12 cellular contexts compared by ENCODE assay signal in the genomic region with DNA sequence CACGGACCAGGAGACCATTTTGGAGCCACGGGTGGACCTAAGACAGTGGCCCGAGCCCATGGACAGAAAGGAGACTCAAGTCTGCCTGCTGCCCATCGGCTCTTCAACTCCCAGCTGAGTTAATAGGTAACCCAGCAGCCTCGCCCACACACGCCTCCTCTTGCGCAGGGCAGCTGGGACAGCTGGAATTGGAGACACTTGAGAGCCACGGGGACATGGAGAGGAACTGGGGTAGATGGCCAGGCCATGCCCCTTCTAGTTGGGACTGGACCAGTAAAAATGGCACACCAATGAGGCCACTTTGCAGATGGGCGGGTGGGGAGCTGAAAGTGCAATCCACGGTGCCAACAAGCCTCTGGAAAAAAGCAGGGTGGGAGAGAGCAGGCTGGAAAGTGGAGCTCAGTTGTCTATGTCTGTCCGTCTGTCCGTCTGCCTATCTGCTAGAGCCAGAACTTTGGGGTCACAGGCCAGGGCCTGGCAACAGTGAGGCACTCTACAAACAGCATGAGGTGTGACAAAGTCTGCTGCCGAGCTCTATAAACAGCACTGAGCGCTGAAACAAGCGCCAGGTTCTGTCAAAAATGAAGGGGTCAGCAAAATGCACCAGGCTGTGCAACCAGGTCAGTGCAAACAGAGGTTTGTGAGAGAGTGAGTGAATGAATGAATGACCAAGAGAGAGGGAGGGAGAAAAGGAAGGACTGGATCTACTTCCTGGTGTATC. TPM values are rescaled to one million over a fixed set of nuclear protein-coding genes. Genes with fewer than 3 reads are reported as not detected.
DNase-seq lines count a peak whose midpoint lies in the region; ATAC-seq, FAIRE-seq and TF ChIP-seq lines count a peak whose summit lies in the region.
"Not testable (repeated sequence)": the region's sequence is repeated elsewhere in the genome, so short reads cannot be mapped to it uniquely, and the experiment has no call there.
"Had no signal": no experiment of that assay in that cellular context is flagged by ENCODE, and none has a peak within 500 bp of the region (broad histone marks: within the 10 kb centered on the region; RNA-seq: fewer than 3 reads in every experiment).

No MANE protein-coding gene starts in this region.

- H2BK5ac ChIP-seq in neuronal stem cell (ENCODE audit: low read length) = not testable (repeated sequence)

- not testable (repeated sequence) for TF ChIP-seq RAD21 in A549 (conservative IDR thresholded peaks at IDR 0.05 in 1 of 2, IDR thresholded peaks at IDR 0.05 in 1 of 2); K562 (CRISPR knock-in tag; conservative IDR thresholded peaks at IDR 0.05 in 1 of 2, IDR thresholded peaks at IDR 0.05 in 1 of 2)

- H2BK120ac ChIP-seq in neuronal stem cell (ENCODE audit: low read depth, low read length) = not testable (repeated sequence)

- not testable (repeated sequence) for BruUV-seq in K562 (replicated peaks; lab: Mats Ljungman, UMichigan)

- H3K9me3 ChIP-seq in A549; K562 (replicated peaks; ENCODE audit: control insufficient read depth, insufficient read depth, low read depth, low read length); heart left ventricle; right lobe of liver; neuronal stem cell (replicated peaks in 1 of 2; ENCODE audit: control insufficient read depth in 2 of 2, insufficient read depth in 1 of 2, low read depth in 1 of 2, low read length in 2 of 2); small intestine (ENCODE audit: control insufficient read depth, low read depth): not testable (repeated sequence)

- peak overlapping the region; percentile 64 for H3K4me2 ChIP-seq in A549
- H3K4me2 ChIP-seq in K562 (ENCODE audit: insufficient read depth, low read length); neuronal stem cell (ENCODE audit: insufficient read depth, low read length, poor library complexity, severe bottlenecking): not testable (repeated sequence)

- H3K4me3 ChIP-seq in A549; K562; heart left ventricle; neuronal stem cell (ENCODE audit: low read length in 2 of 2): not testable (repeated sequence)
- H3K4me3 ChIP-seq in right lobe of liver (peak overlapping the region; percentile 21 to 49 (median 44)), small intestine (ENCODE audit: low read depth in 1 of 2, low read length in 2 of 2) (peak overlapping the region in 1 of 2 donors; percentile 67)

- not testable (repeated sequence) for H3K79me2 ChIP-seq in K562 (ENCODE audit: control insufficient read depth, insufficient read depth, low read length)

- CTCF ChIA-PET in A549 (lab: Yijun Ruan, JAX) = interaction anchor here (0.8 to 3.4 kb wide), 5 partner anchors 8 to 21 kb away, joined by 3 to 24 read pairs (median 4); no protein-coding TSS in a partner anchor
- CTCF ChIA-PET in K562 (lab: Yijun Ruan, JAX; ENCODE audit: low intra/inter-chr PET ratio) = not testable (repeated sequence)

- not testable (repeated sequence) for FAIRE-seq in A549 (lab: Jason Lieb, UNC); K562 (lab: Jason Lieb, UNC); small intestine (lab: Jason Lieb, UNC)

- H2AFZ ChIP-seq in K562 (ENCODE audit: low read depth, low read length) = peak overlapping the region; percentile 39; the same call in 1 of the 2 replicates
- not testable (repeated sequence) for H2AFZ ChIP-seq in neuronal stem cell (ENCODE audit: low read length)

- H3K27ac ChIP-seq in A549 = peak overlapping the region; percentile 38 to 68; a peak in 3 of 6 replicates
- H3K27ac ChIP-seq in K562 (ENCODE audit: extremely low read depth, low read depth, low read length); neuronal stem cell (replicated peaks; ENCODE audit: low read length); small intestine (ENCODE audit: low read depth in 1 of 2, low read length in 1 of 2): not testable (repeated sequence)
- H3K27ac ChIP-seq in heart left ventricle = peak overlapping the region in 10 of 12 donors; percentile 83 to 95 (median 90)
- H3K27ac ChIP-seq in right lobe of liver = peak overlapping the region in 2 of 3 donors; percentile 62 to 86

- H2AK5ac ChIP-seq in neuronal stem cell (ENCODE audit: low read depth, low read length) = not testable (repeated sequence)

- not testable (repeated sequence) for H3K14ac ChIP-seq in neuronal stem cell (ENCODE audit: low read length)

- in situ Hi-C loops in K562 (cut with MboI) = not testable (repeated sequence)

- not testable (repeated sequence) for H4K91ac ChIP-seq in neuronal stem cell (ENCODE audit: low read depth, low read length, poor library complexity)

- intact Hi-C loops in K562 (cut with micrococcal nuclease); heart left ventricle (cut with DNase I); right lobe of liver (cut with DNase I): not testable (repeated sequence)

- not testable (repeated sequence) for TF ChIP-seq CTCF in A549 (IDR thresholded peaks at IDR 0.05); K562 (IDR thresholded peaks at IDR 0.05 in 2 of 3, conservative IDR thresholded peaks at IDR 0.05 in 1 of 3; ENCODE audit: insufficient read depth in 2 of 3, low read depth in 1 of 3, low read length in 3 of 3); heart left ventricle (IDR thresholded peaks at IDR 0.05); right lobe of liver (IDR thresholded peaks at IDR 0.05)

- TF ChIP-seq EP300 in A549 (IDR thresholded peaks at IDR 0.05); K562 (IDR thresholded peaks at IDR 0.05; ENCODE audit: low read length): not testable (repeated sequence)

- not testable (repeated sequence) for H3K27me3 ChIP-seq in K562 (ENCODE audit: control insufficient read depth in 2 of 2, insufficient read depth in 2 of 2, low read length in 2 of 2); heart left ventricle; right lobe of liver; neuronal stem cell (ENCODE audit: control insufficient read depth in 3 of 3, insufficient read depth in 3 of 3, low read depth in 1 of 3, low read length in 3 of 3); small intestine (ENCODE audit: control insufficient read depth in 2 of 2, insufficient read depth in 2 of 2, low read length in 2 of 2)

- peaks cover 32% of the 10 kb centered on the region for H3K4me1 ChIP-seq in A549
- not testable (repeated sequence) for H3K4me1 ChIP-seq in K562 (replicated peaks in 1 of 2; ENCODE audit: control insufficient read depth in 2 of 2, insufficient read depth in 2 of 2, low read length in 2 of 2); neuronal stem cell (ENCODE audit: control insufficient read depth in 2 of 2, insufficient read depth in 1 of 2, low read depth in 1 of 2, low read length in 2 of 2); small intestine (ENCODE audit: control insufficient read depth in 2 of 2, insufficient read depth in 1 of 2, low read depth in 1 of 2, low read length in 1 of 2)
- peaks cover 0 to 74% (median 29%) of the 10 kb centered on the region in 12 donors for H3K4me1 ChIP-seq in heart left ventricle
- H3K4me1 ChIP-seq in right lobe of liver = peaks cover 0 to 33% (median 12%) of the 10 kb centered on the region in 4 donors

- peak in 1 of 2 experiments; percentile 65 for DNase-seq in A549 (ENCODE audit: low read depth in 1 of 2, low spot score in 1 of 2)
- peak; percentile 63 for DNase-seq in HT-29 (ENCODE audit: low spot score)
- DNase-seq in K562 (ENCODE audit: extremely low read depth in 1 of 4, low spot score in 3 of 4); neuronal stem cell (ENCODE audit: low spot score): not testable (repeated sequence)
- peak in 1 of 5 donors; percentile 54 for DNase-seq in heart left ventricle
- DNase-seq in kidney glomerular epithelial cell (lab: John Stamatoyannopoulos, UW) = peak; percentile 5
- peak; percentile 80 to 92 (median 92) for DNase-seq in right lobe of liver
- peak; percentile 90 for DNase-seq in small intestine

- not testable (repeated sequence) for H3K4ac ChIP-seq in neuronal stem cell (ENCODE audit: low read length)

- not testable (repeated sequence) for H4K8ac ChIP-seq in neuronal stem cell (ENCODE audit: low read depth, low read length)

- H2BK12ac ChIP-seq in neuronal stem cell (ENCODE audit: low read length) = peak overlapping the region; percentile 22

- H4K20me1 ChIP-seq in K562 (replicated peaks; ENCODE audit: control insufficient read depth, insufficient read depth, low read length) = not testable (repeated sequence)

- WGBS in A549 (ENCODE audit: missing lambda C conversion rate) = 43% methylated on average over 12 of the region's 15 CpGs
- WGBS in K562 (ENCODE audit: insufficient coverage, low coverage, missing lambda C conversion rate) = 57% methylated on average over 15 of the region's 15 CpGs
- WGBS in heart left ventricle, 4 donors = 58 to 70% (median 68%) methylated on average over 13 to 15 of the region's 15 CpGs
- WGBS in right lobe of liver (ENCODE audit: insufficient coverage, low coverage, low lambda C conversion rate, missing lambda C conversion rate) = 24% methylated on average over 12 of the region's 15 CpGs
- WGBS in neuronal stem cell (ENCODE audit: extremely low coverage in 2 of 2, insufficient read length in 2 of 2, insufficient replicate concordance in 1 of 2), 2 donors = no CpG with 5 or more reads among the region's 15 CpGs
- 23 to 70% (median 50%) methylated on average over 15 of the region's 15 CpGs for WGBS in small intestine, 3 donors

- not testable (repeated sequence) for H3K9me1 ChIP-seq in K562 (ENCODE audit: control insufficient read depth, insufficient read depth, low read length)

- H3K36me3 ChIP-seq in K562 (ENCODE audit: control insufficient read depth, insufficient read depth, low read length); heart left ventricle; right lobe of liver; neuronal stem cell (replicated peaks in 1 of 2; ENCODE audit: control insufficient read depth in 2 of 2, insufficient read depth in 2 of 2, low read length in 2 of 2); small intestine (ENCODE audit: control insufficient read depth in 2 of 2, insufficient read depth in 2 of 2, low read length in 2 of 2): not testable (repeated sequence)

- not testable (repeated sequence) for H3K79me1 ChIP-seq in neuronal stem cell (ENCODE audit: low read depth, low read length)

- TF ChIP-seq POLR2A in A549 (IDR thresholded peaks at IDR 0.05; ENCODE audit: low read length); K562 (conservative IDR thresholded peaks at IDR 0.05); heart left ventricle (IDR thresholded peaks at IDR 0.05): not testable (repeated sequence)
- TF ChIP-seq POLR2A in right lobe of liver (IDR thresholded peaks at IDR 0.05) = peak; percentile 50

- not testable (repeated sequence) for H3K9ac ChIP-seq in K562 (ENCODE audit: insufficient read depth in 1 of 2, low read depth in 2 of 2, low read length in 2 of 2); neuronal stem cell (ENCODE audit: low read depth, low read length, poor library complexity)

- not testable (repeated sequence) for H3K23ac ChIP-seq in neuronal stem cell (ENCODE audit: low read depth, low read length, poor library complexity)

- 0 out of 6 replicates have a peak, but pooled peaks of 1 of the 2 experiments have one; percentile 50 for ATAC-seq in A549
- ATAC-seq in K562, heart left ventricle: not testable (repeated sequence)
- ATAC-seq in right lobe of liver = peak; percentile 24 to 62 (median 40)

- not testable (repeated sequence) for H2BK15ac ChIP-seq in neuronal stem cell (ENCODE audit: low read length)

- POLR2A ChIA-PET in A549 (lab: Yijun Ruan, JAX); K562 (lab: Yijun Ruan, JAX): not testable (repeated sequence)

- H3K18ac ChIP-seq in neuronal stem cell (ENCODE audit: low read length) = not testable (repeated sequence)

RNA-seq across cellular contexts. Expression of a gene that starts 7.0 kb away (rescaled TPM):
- polyA plus RNA-seq in A549 (2011; rRNA removed) (1.1 and 1.2 TPM in 2 replicates), A549 (2017; fragmentation: RNase III; extraction: RNeasy Plus Mini Kit Qiagen cat#74134 plus additional on column Dnase treatment) (0.39 to 0.69 TPM (median 0.61 TPM) in 3 replicates), K562 (2011; rRNA removed) (0.50 and 0.53 TPM in 2 replicates), K562 (2014; fragmentation: Illumina TruSeq; extraction: Trizol) (0.07 and 0.15 TPM in 2 replicates), K562 (2014; fragmentation: Nextera tagmentation; extraction: Ambion mirVana) (under 1 TPM in 1 of 2 experiments, not detected in 1; 0.11 TPM), K562 (2014; rRNA removed) (0.04 and 0.46 TPM in 2 replicates), heart left ventricle (100 to 1,000 TPM in 1 of 2 donors, 10 to 100 TPM in 1; 32.1 to 216 TPM), small intestine (10 to 100 TPM; 18.7 to 38.0 (median 33.2) TPM)
- polyA plus RNA-seq in A549 (2012; cell fraction: cytosol; rRNA removed) = 0.32 and 0.39 TPM in 2 replicates
- polyA plus RNA-seq in A549 (2012; cell fraction: nucleus; rRNA removed) = 1.4 and 1.6 TPM in 2 replicates
- polyA minus RNA-seq in A549 (2011; rRNA and poly(A)+ RNA removed) = 2.4 and 4.0 TPM in 2 replicates
- total RNA-seq in HT-29 (2014; rRNA removed; shearing (Covaris generic)) = 0.21 and 0.58 TPM in 2 replicates
- total RNA-seq in K562 (2011; cell fraction: chromatin; rRNA removed; ENCODE audit: low replicate concordance) = 0.70 and 1.6 TPM in 2 replicates
- 0.50 and 1.3 TPM in 2 replicates for total RNA-seq in K562 (2011; cell fraction: nucleolus; rRNA removed)
- 1.3 and 2.0 TPM in 2 replicates for total RNA-seq in K562 (2011; cell fraction: nucleoplasm; rRNA removed)
- total RNA-seq in K562 (2014; rRNA removed) (not detected in 2 replicates), K562 (2014; rRNA removed; fragmentation: Illumina TruSeq; extraction: Trizol) (0.06 TPM in 1 of 2 replicates, not detected in the other), K562 (2015; rRNA removed; fragmentation: Illumina TruSeq; extraction: Trizol) (not detected in 2 replicates), K562 (2021) (0.04 and 0.13 TPM in 2 replicates), heart left ventricle (100 to 1,000 TPM in 6 of 9 donors, 10 to 100 TPM in 3; 82.5 to 252 (median 113) TPM), right lobe of liver (10 to 100 TPM; 10.4 to 25.1 (median 16.6) TPM)
- polyA plus RNA-seq in K562 (2011; cell fraction: cytosol; rRNA removed) = 0.25 and 1.5 TPM in 2 replicates
- 1.5 and 1.9 TPM in 2 replicates for polyA plus RNA-seq in K562 (2011; cell fraction: nucleus; rRNA removed)
- polyA plus RNA-seq in K562 (2012) = 0.17 and 0.66 TPM in 2 replicates
- 0.18 and 0.81 TPM in 2 replicates for polyA minus RNA-seq in K562 (2011; rRNA and poly(A)+ RNA removed)
- polyA minus RNA-seq in K562 (2011; cell fraction: cytosol; rRNA and poly(A)+ RNA removed) = not detected in 2 replicates
- 0.22 TPM in 1 of 2 replicates, not detected in the other for polyA minus RNA-seq in K562 (2011; cell fraction: nucleus; rRNA and poly(A)+ RNA removed)
- polyA plus RNA-seq in neuronal stem cell (2013, experiment 1 of 2) = not detected
- polyA plus RNA-seq in neuronal stem cell (2013, experiment 2 of 2) = not detected
- total RNA-seq: A172, GM23248, HT1080, PC-3 had no signal
- polyA plus RNA-seq: GM23248 had no signal

RNA-seq across cellular contexts. Expression of a gene that starts 52.1 kb away (rescaled TPM):
- polyA plus RNA-seq in A549 (2011; rRNA removed) (18.8 and 21.7 TPM in 2 replicates), A549 (2017; fragmentation: RNase III; extraction: RNeasy Plus Mini Kit Qiagen cat#74134 plus additional on column Dnase treatment) (5.4 to 7.2 TPM (median 6.2 TPM) in 3 replicates), K562 (2011; rRNA removed) (25.8 and 31.5 TPM in 2 replicates), K562 (2014; fragmentation: Illumina TruSeq; extraction: Trizol) (25.0 and 30.0 TPM in 2 replicates), K562 (2014; fragmentation: Nextera tagmentation; extraction: Ambion mirVana) (1 to 10 TPM; 4.2 to 6.0 TPM), K562 (2014; rRNA removed) (25.3 and 29.9 TPM in 2 replicates), heart left ventricle (10 to 100 TPM in 1 of 2 donors, 1 to 10 TPM in 1; 7.5 to 27.1 TPM), small intestine (100 to 1,000 TPM in 2 of 3 donors, 10 to 100 TPM in 1; 36.6 to 158 (median 117) TPM)
- polyA plus RNA-seq in A549 (2012; cell fraction: cytosol; rRNA removed) = 5.7 and 8.1 TPM in 2 replicates
- polyA plus RNA-seq in A549 (2012; cell fraction: nucleus; rRNA removed) = 7.2 and 8.9 TPM in 2 replicates
- 18.5 and 20.7 TPM in 2 replicates for polyA minus RNA-seq in A549 (2011; rRNA and poly(A)+ RNA removed)
- 82.7 and 116 TPM in 2 replicates for total RNA-seq in HT-29 (2014; rRNA removed; shearing (Covaris generic))
- total RNA-seq in K562 (2011; cell fraction: chromatin; rRNA removed; ENCODE audit: low replicate concordance) = 13.3 and 46.7 TPM in 2 replicates
- 57.8 and 76.0 TPM in 2 replicates for total RNA-seq in K562 (2011; cell fraction: nucleolus; rRNA removed)
- 30.8 and 35.2 TPM in 2 replicates for total RNA-seq in K562 (2011; cell fraction: nucleoplasm; rRNA removed)
- total RNA-seq in K562 (2014; rRNA removed) (17.6 and 26.9 TPM in 2 replicates), K562 (2014; rRNA removed; fragmentation: Illumina TruSeq; extraction: Trizol) (11.1 and 12.8 TPM in 2 replicates), K562 (2015; rRNA removed; fragmentation: Illumina TruSeq; extraction: Trizol) (13.3 and 15.1 TPM in 2 replicates), K562 (2021) (25.5 and 27.1 TPM in 2 replicates), heart left ventricle (100 to 1,000 TPM in 1 of 9 donors, 10 to 100 TPM in 6, 1 to 10 TPM in 2; 6.0 to 116 (median 13.3) TPM), right lobe of liver (100 to 1,000 TPM in 3 of 6 experiments, 10 to 100 TPM in 3; 49.7 to 158 (median 109) TPM)
- 51.7 and 150 TPM in 2 replicates for polyA plus RNA-seq in K562 (2011; cell fraction: cytosol; rRNA removed)
- 29.5 and 64.4 TPM in 2 replicates for polyA plus RNA-seq in K562 (2011; cell fraction: nucleus; rRNA removed)
- 11.3 and 35.0 TPM in 2 replicates for polyA plus RNA-seq in K562 (2012)
- polyA minus RNA-seq in K562 (2011; rRNA and poly(A)+ RNA removed) = 12.9 and 30.5 TPM in 2 replicates
- polyA minus RNA-seq in K562 (2011; cell fraction: cytosol; rRNA and poly(A)+ RNA removed) = 34.6 and 39.6 TPM in 2 replicates
- 6.3 and 7.5 TPM in 2 replicates for polyA minus RNA-seq in K562 (2011; cell fraction: nucleus; rRNA and poly(A)+ RNA removed)
- 0.96 TPM for polyA plus RNA-seq in neuronal stem cell (2013, experiment 1 of 2)
- 1.1 TPM for polyA plus RNA-seq in neuronal stem cell (2013, experiment 2 of 2)
- total RNA-seq: GM23248 had no signal
